In genomic region chr10:80104066-80104926, GRCh38 we compare ENCODE assay signal across 8 cellular contexts. TPM values are rescaled to one million over a fixed set of nuclear protein-coding genes. Genes with fewer than 3 reads are reported as not detected.
DNase-seq lines count a peak whose midpoint lies in the region; ATAC-seq and TF ChIP-seq lines count a peak whose summit lies in the region.

No MANE protein-coding gene starts in this region.

- DNase-seq in activated CD8-positive, alpha-beta memory T cell treated with anti-CD3 and anti-CD28 coated beads, Interleukin-2, amount 10 ng/mL, durations not matched to agents 7 days and 5 days, result no peak
- DNase-seq in activated CD8-positive, alpha-beta memory T cell treated with anti-CD3 and anti-CD28 coated beads, Interleukin-2, amount 50 U/mL, for 4 hours, result no peak
- peak; percentile 37 for DNase-seq in NAMALWA (ENCODE audit: low spot score)
- DNase-seq in fibroblast of villous mesenchyme (ENCODE audit: low read depth), result peak; percentile 80
- DNase-seq in NCI-H1048 (lab: John Stamatoyannopoulos, UW), result no peak
- no peak for DNase-seq in SIG-M5 treated with dmso at 0.1 percent for 504 hours (lab: John Stamatoyannopoulos, UW; ENCODE audit: unreplicated experiment)
- no peak for DNase-seq in NCI-H1930 (lab: John Stamatoyannopoulos, UW)

- no peaks in the 10 kb centered on the region for H3K27me3 ChIP-seq in subcutaneous abdominal adipose tissue (ENCODE audit: control insufficient read depth in 5 of 5, insufficient read depth in 4 of 5, low read length in 5 of 5)

- CTCF ChIA-PET in activated CD8-positive, alpha-beta memory T cell treated with anti-CD3 and anti-CD28 coated beads, Interleukin-2, amount 10 ng/mL, durations not matched to agents 7 days and 5 days (lab: Charles Lee), result no interaction called here

- peak overlapping the region; percentile 88 for H3K27ac ChIP-seq in subcutaneous abdominal adipose tissue (ENCODE audit: low read depth, low read length)

- peaks cover 8% of the 10 kb centered on the region for H3K9me3 Mint-ChIP-seq in activated CD8-positive, alpha-beta memory T cell treated with anti-CD3 and anti-CD28 coated beads, Interleukin-2, amount 10 ng/mL, durations not matched to agents 7 days and 5 days (ENCODE audit: low read depth)

- no peak for TF ChIP-seq CTCF in fibroblast of villous mesenchyme (IDR thresholded peaks at IDR 0.05; ENCODE audit: insufficient read depth, low read depth, low read length)

- H3K4me1 ChIP-seq in subcutaneous abdominal adipose tissue (ENCODE audit: control insufficient read depth in 5 of 5, insufficient read depth in 5 of 5, low read length in 5 of 5), result peaks cover 4 to 30% (median 20%) of the 10 kb centered on the region in 5 donors

- H3K4me3 Mint-ChIP-seq in activated CD8-positive, alpha-beta memory T cell treated with anti-CD3 and anti-CD28 coated beads, Interleukin-2, amount 10 ng/mL, durations not matched to agents 7 days and 5 days, result no peak overlapping the region

- H3K36me3 Mint-ChIP-seq in activated CD8-positive, alpha-beta memory T cell treated with anti-CD3 and anti-CD28 coated beads, Interleukin-2, amount 10 ng/mL, durations not matched to agents 7 days and 5 days, result peaks cover 6% of the 10 kb centered on the region

- peaks cover 4% of the 10 kb centered on the region for H3K27me3 Mint-ChIP-seq in activated CD8-positive, alpha-beta memory T cell treated with anti-CD3 and anti-CD28 coated beads, Interleukin-2, amount 10 ng/mL, durations not matched to agents 7 days and 5 days

- peak; percentile 72 for ATAC-seq in activated CD8-positive, alpha-beta memory T cell treated with anti-CD3 and anti-CD28 coated beads, Interleukin-2, amount 10 ng/mL, durations not matched to agents 7 days and 5 days

- H3K4me3 ChIP-seq in fibroblast of villous mesenchyme (ENCODE audit: low read depth, low read length), result no peak overlapping the region
- peak overlapping the region in 1 of 5 donors; percentile 48 for H3K4me3 ChIP-seq in subcutaneous abdominal adipose tissue (ENCODE audit: low read depth in 1 of 5, low read length in 5 of 5)

- peaks cover 10% of the 10 kb centered on the region for H3K4me1 Mint-ChIP-seq in activated CD8-positive, alpha-beta memory T cell treated with anti-CD3 and anti-CD28 coated beads, Interleukin-2, amount 10 ng/mL, durations not matched to agents 7 days and 5 days

- no peaks in the 10 kb centered on the region for H3K36me3 ChIP-seq in subcutaneous abdominal adipose tissue (ENCODE audit: control insufficient read depth in 5 of 5, insufficient read depth in 5 of 5, low read length in 5 of 5)

- peak overlapping the region in 3 of 5 donors; percentile 6 to 64 (median 54) for H3K9ac ChIP-seq in subcutaneous abdominal adipose tissue (ENCODE audit: low read length in 5 of 5)

- H3K27ac Mint-ChIP-seq in activated CD8-positive, alpha-beta memory T cell treated with anti-CD3 and anti-CD28 coated beads, Interleukin-2, amount 10 ng/mL, durations not matched to agents 7 days and 5 days, result no peak overlapping the region

- H3K9me3 ChIP-seq in subcutaneous abdominal adipose tissue (ENCODE audit: control insufficient read depth in 5 of 5, low read length in 5 of 5), result peaks cover 0 to 16% (median 12%) of the 10 kb centered on the region in 5 donors

RNA-seq across cellular contexts. Expression of gene TMEM254, which starts 25.8 kb away (rescaled TPM):
- 10 to 100 TPM; 12.4 to 13.9 TPM for total RNA-seq in activated CD8-positive, alpha-beta memory T cell treated with anti-CD3 and anti-CD28 coated beads, Interleukin-2, amount 10 ng/mL, durations not matched to agents 7 days and 5 days
- 6.1 and 9.9 TPM in 2 replicates for total RNA-seq in fibroblast of villous mesenchyme

RNA-seq across cellular contexts. Expression of gene PLAC9, which starts 28.2 kb away (rescaled TPM):
- total RNA-seq in activated CD8-positive, alpha-beta memory T cell treated with anti-CD3 and anti-CD28 coated beads, Interleukin-2, amount 10 ng/mL, durations not matched to agents 7 days and 5 days, result not detected
- 0.43 and 0.64 TPM in 2 replicates for total RNA-seq in fibroblast of villous mesenchyme

Comparison
In these comparisons a context has a peak if more than half of its experiments do, and no peak if none do; other contexts are left out.
1. DNase-seq: peak in NAMALWA (single experiment) and fibroblast of villous mesenchyme (single experiment); none in activated CD8-positive, alpha-beta memory T cell treated with anti-CD3 and anti-CD28 coated beads, Interleukin-2, amount 10 ng/mL, durations not matched to agents 7 days and 5 days (single experiment), activated CD8-positive, alpha-beta memory T cell treated with anti-CD3 and anti-CD28 coated beads, Interleukin-2, amount 50 U/mL, for 4 hours (single experiment), NCI-H1048 (single experiment), SIG-M5 treated with dmso at 0.1 percent for 504 hours (single experiment) and NCI-H1930 (0 of 2).